10 cellular contexts compared by ENCODE assay signal in the genomic region with DNA sequence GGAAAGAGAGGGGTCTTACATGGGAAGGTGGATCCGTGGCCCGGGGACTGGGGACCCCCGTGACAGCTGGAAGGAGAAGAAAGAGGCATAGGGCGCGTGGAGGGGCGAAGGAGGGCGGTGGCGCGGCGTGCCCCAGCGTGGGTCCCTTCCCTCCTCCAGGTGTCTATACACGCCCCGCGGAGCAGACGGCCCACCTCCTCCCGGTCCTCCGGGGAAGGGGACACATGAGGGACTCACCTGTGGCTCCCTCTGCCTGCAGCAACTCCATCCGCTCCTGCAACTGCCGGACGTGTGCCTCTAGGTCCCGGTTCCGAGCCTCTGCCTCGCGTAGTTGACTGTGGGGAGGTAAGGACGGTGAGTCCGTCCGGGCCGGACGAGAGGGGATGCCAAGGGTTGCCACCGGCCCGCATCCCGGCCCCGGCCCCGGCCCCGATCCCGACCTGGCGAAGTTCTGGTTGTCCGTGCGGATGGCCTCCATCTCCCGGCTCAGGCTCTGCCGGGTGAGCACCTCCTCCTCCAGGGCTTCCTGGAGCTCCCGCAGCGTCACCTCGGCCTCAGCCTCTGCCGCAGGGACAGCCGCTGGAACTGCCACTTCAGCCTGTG. TPM values are rescaled to one million over a fixed set of nuclear protein-coding genes. Genes with fewer than 3 reads are reported as not detected.
A peak's percentile ranks its signal among the peaks of the same experiment; 100 is the strongest.
DNase-seq lines count a peak whose midpoint lies in the region; ATAC-seq, FAIRE-seq and TF ChIP-seq lines count a peak whose summit lies in the region.
"Had no signal": no experiment of that assay in that cellular context is flagged by ENCODE, and none has a peak within 500 bp of the region (broad histone marks: within the 10 kb centered on the region; RNA-seq: fewer than 3 reads in every experiment).

No MANE protein-coding gene starts in this region.

- no peaks in the 10 kb centered on the region; the same call in 1 of the 2 replicates for H3K79me2 ChIP-seq in GM12878 (ENCODE audit: control insufficient read depth, insufficient read depth, low read length)

- 96% methylated on average over 40 of the region's 46 CpGs for WGBS in GM12878 (ENCODE audit: insufficient coverage, insufficient replicate concordance, low lambda C conversion rate, missing lambda C conversion rate)
- WGBS in liver: 82% methylated on average over 46 of the region's 46 CpGs
- WGBS in suprapubic skin: 84% methylated on average over 32 of the region's 46 CpGs

- intact Hi-C loops in GM12878 (cut with micrococcal nuclease; ENCODE audit: unreplicated experiment): loop anchor here (2.0 kb wide), 1 partner anchor 27 kb away; no protein-coding TSS in a partner anchor

- H3K4me2 ChIP-seq in GM12878 (ENCODE audit: control insufficient read depth, insufficient read depth): no peak overlapping the region

- H3K4me3 ChIP-seq in GM12878 (no peak overlapping the region), liver (ENCODE audit: low read depth in 1 of 3, low read length in 3 of 3) (peak overlapping the region in 1 of 3 donors; percentile 48), suprapubic skin (no peak overlapping the region)

- H3K36me3 ChIP-seq in GM12878 (ENCODE audit: control insufficient read depth in 2 of 2, insufficient read depth in 2 of 2, low read length in 1 of 2) (no peaks in the 10 kb centered on the region), liver (ENCODE audit: control insufficient read depth in 4 of 4, insufficient read depth in 3 of 4, low read depth in 1 of 4, low read length in 3 of 4) (no peaks in the 10 kb centered on the region), suprapubic skin (peaks cover 4% of the 10 kb centered on the region)

- FAIRE-seq in GM12878 (lab: Jason Lieb, UNC): no peak

- CTCF ChIA-PET in GM12878 (lab: Yijun Ruan, JAX): interaction anchor here (0.6 to 4.5 kb wide), 6 partner anchors 8 to 93 kb away, joined by 5 to 110 read pairs (median 26); partner anchors contain the start of genes FOXA3, QPCTL and SNRPD2

- SMC1A ChIA-PET in GM12878 (lab: Charles Lee; ENCODE audit: uncharacterized antibody, unreplicated experiment): interaction anchor here (1.0 to 3.2 kb wide), 4 partner anchors 28 to 91 kb away, joined by 3 to 24 read pairs (median 10); partner anchors contain the start of gene SYMPK

- H3K27ac ChIP-seq in GM12878 (ENCODE audit: control insufficient read depth, insufficient read depth): no peak overlapping the region
- peak overlapping the region; percentile 86 to 92 for H3K27ac ChIP-seq in liver (ENCODE audit: low read depth in 1 of 2, low read length in 2 of 2)
- H3K27ac ChIP-seq in suprapubic skin: peak overlapping the region; percentile 89

- in situ Hi-C loops in GM12878 (cut with MboI): no loop called here

- ATAC-seq in GM12878 (no peak), HG03025 (IDR thresholded peaks at IDR 0.05; ENCODE audit: low FRiP score, unreplicated experiment) (no peak)

- peaks cover 4% of the 10 kb centered on the region for H3K4me1 ChIP-seq in GM12878 (ENCODE audit: control insufficient read depth, insufficient read depth, low read length)
- H3K4me1 ChIP-seq in liver (ENCODE audit: control insufficient read depth in 4 of 4, insufficient read depth in 4 of 4, low read length in 3 of 4): peaks cover 9 to 58% (median 29%) of the 10 kb centered on the region in 4 donors
- peaks cover 30% of the 10 kb centered on the region for H3K4me1 ChIP-seq in suprapubic skin

- RAD21 ChIA-PET in GM12878 (lab: Charles Lee; ENCODE audit: unreplicated experiment): interaction anchor here (1.4 to 3.6 kb wide), 8 partner anchors 8 to 111 kb away, joined by 3 to 63 read pairs (median 15); partner anchors contain the start of genes FBXO46, QPCTL and SNRPD2

- H3K9ac ChIP-seq in GM12878 (ENCODE audit: control insufficient read depth, insufficient read depth, low read length) (no peak overlapping the region), liver (ENCODE audit: low read depth in 1 of 2, low read length in 2 of 2) (peak overlapping the region in 1 of 2 donors; percentile 38)

- TF ChIP-seq POLR2A in GM12878 (IDR thresholded peaks at IDR 0.05; ENCODE audit: low read depth, low read length): no peak
- no peak for TF ChIP-seq POLR2A in suprapubic skin (IDR thresholded peaks at IDR 0.05)

- TF ChIP-seq EP300 in GM12878 (IDR thresholded peaks at IDR 0.05; ENCODE audit: borderline replicate concordance in 1 of 2, control insufficient read depth in 1 of 2, low read depth in 2 of 2, low read length in 2 of 2) (no peak), suprapubic skin (IDR thresholded peaks at IDR 0.05) (no peak)

- POLR2A ChIA-PET in GM12878 (lab: Charles Lee): interaction anchor here (1.7 to 3.2 kb wide), 2 partner anchors 21 to 115 kb away, joined by 10 to 20 read pairs; partner anchors contain the start of genes DMWD and IRF2BP1

- DNase-seq in NCI-H748 (lab: John Stamatoyannopoulos, UW; ENCODE audit: unreplicated experiment): peak; percentile 29
- DNase-seq in NCI-H748 treated with DMSO at 0.1 percent for 48 hours (lab: John Stamatoyannopoulos, UW): no peak
- DNase-seq in GM12878 (ENCODE audit: low read depth, low spot score): no peak
- DNase-seq in suprapubic skin (ENCODE audit: low spot score in 2 of 2): peak in 1 of 2 donors; percentile 77
- no peak for DNase-seq in DMS 273 (lab: John Stamatoyannopoulos, UW; ENCODE audit: unreplicated experiment)
- DNase-seq in AG20443 (ENCODE audit: low spot score): no peak
- DNase-seq: NK-92 treated with Interleukin-12 subunit alpha and Interleukin-12 subunit beta, amount 100 ng/mL, for 24 hours had no signal

- TF ChIP-seq RAD21 in GM12878 (IDR thresholded peaks at IDR 0.05; ENCODE audit: insufficient read depth, low read depth, low read length) (no peak), liver (IDR thresholded peaks at IDR 0.05) (no peak)

- no TSS peak for BruUV-seq in GM12878 (replicated peaks; lab: Mats Ljungman, UMichigan)

- no peaks in the 10 kb centered on the region for H3K27me3 ChIP-seq in GM12878 (replicated peaks in 1 of 2; ENCODE audit: control insufficient read depth in 2 of 2, insufficient read depth in 2 of 2, low read length in 1 of 2)
- no peaks in the 10 kb centered on the region for H3K27me3 ChIP-seq in liver (ENCODE audit: control insufficient read depth in 4 of 4, insufficient read depth in 4 of 4, low read length in 3 of 4)
- H3K27me3 ChIP-seq in suprapubic skin: no peaks in the 10 kb centered on the region

- H3K9me3 ChIP-seq in GM12878 (replicated peaks; ENCODE audit: control insufficient read depth, insufficient read depth, low read length) (no peaks in the 10 kb centered on the region), liver (ENCODE audit: control insufficient read depth in 4 of 4, low read length in 3 of 4) (no peaks in the 10 kb centered on the region), suprapubic skin (no peaks in the 10 kb centered on the region)

- TF ChIP-seq CTCF in GM12878 (IDR thresholded peaks at IDR 0.05 in 2 of 3, conservative IDR thresholded peaks at IDR 0.05 in 1 of 3; ENCODE audit: control insufficient read depth in 2 of 3, extremely low read depth in 1 of 3, insufficient read depth in 1 of 3, low read depth in 3 of 3, low read length in 3 of 3): no peak
- TF ChIP-seq CTCF in liver (IDR thresholded peaks at IDR 0.05; ENCODE audit: low read depth, low read length, missing input control): no peak
- no peak for TF ChIP-seq CTCF in suprapubic skin (IDR thresholded peaks at IDR 0.05)

- no peaks in the 10 kb centered on the region for H4K20me1 ChIP-seq in GM12878 (ENCODE audit: control insufficient read depth, insufficient read depth)

- H2AFZ ChIP-seq in GM12878 (ENCODE audit: control insufficient read depth, low read depth, low read length): no peak overlapping the region

RNA-seq across cellular contexts. Expression of gene SIX5, which starts 2.4 kb away (rescaled TPM):
- 5.6 and 6.7 TPM in 2 replicates for total RNA-seq in GM12878 (2013; cell fraction: nucleolus; rRNA removed)
- total RNA-seq in GM12878 (2014; rRNA removed) (3.9 and 5.8 TPM in 2 replicates), GM12878 (2014; rRNA removed; fragmentation: Illumina TruSeq; extraction: Trizol) (2.7 TPM in 2 replicates), GM12878 (2021) (10.1 and 10.5 TPM in 2 replicates), liver (1 to 10 TPM; 2.7 to 5.0 TPM), suprapubic skin (10 to 100 TPM; 10.5 to 14.7 (median 14.3) TPM)
- 0.39 TPM for polyA plus RNA-seq in GM12878 (2011; ENCODE audit: low read depth)
- polyA plus RNA-seq in GM12878 (2011; rRNA removed) (0.66 and 2.3 TPM in 2 replicates), GM12878 (2014; fragmentation: Illumina TruSeq; extraction: Trizol) (1.2 and 3.3 TPM in 2 replicates), GM12878 (2014; fragmentation: Nextera tagmentation; extraction: Ambion mirVana) (not detected), GM12878 (2014; rRNA removed) (8.1 and 9.8 TPM in 2 replicates), GM12878 (2016; fragmentation: Nextera tagmentation; extraction: Ambion mirVana) (1 to 10 TPM; 1.9 to 2.3 TPM), liver (1 to 10 TPM; 3.7 to 9.9 TPM)
- 3.5 and 5.5 TPM in 2 replicates for polyA plus RNA-seq in GM12878 (2011; cell fraction: cytosol; rRNA removed)
- polyA plus RNA-seq in GM12878 (2011; cell fraction: nucleus; rRNA removed): 25.1 and 25.5 TPM in 2 replicates
- 4.4 and 4.8 TPM in 2 replicates for polyA plus RNA-seq in GM12878 (2012)
- 1.0 and 2.6 TPM in 2 replicates for polyA minus RNA-seq in GM12878 (2011; rRNA and poly(A)+ RNA removed)
- 1.5 and 2.9 TPM in 2 replicates for polyA minus RNA-seq in GM12878 (2011; cell fraction: cytosol; rRNA and poly(A)+ RNA removed)
- 4.0 and 7.3 TPM in 2 replicates for polyA minus RNA-seq in GM12878 (2011; cell fraction: nucleus; rRNA and poly(A)+ RNA removed)

RNA-seq across cellular contexts. Expression of gene DMPK, which starts 10.9 kb away (rescaled TPM):
- total RNA-seq in GM12878 (2013; cell fraction: nucleolus; rRNA removed): 24.3 and 27.6 TPM in 2 replicates
- total RNA-seq in GM12878 (2014; rRNA removed) (5.7 and 6.6 TPM in 2 replicates), GM12878 (2014; rRNA removed; fragmentation: Illumina TruSeq; extraction: Trizol) (4.9 and 5.1 TPM in 2 replicates), GM12878 (2021) (26.7 and 33.6 TPM in 2 replicates), liver (10 to 100 TPM in 1 of 2 donors, 1 to 10 TPM in 1; 6.4 to 12.5 TPM), suprapubic skin (10 to 100 TPM; 15.0 to 27.3 (median 20.3) TPM)
- polyA plus RNA-seq in GM12878 (2011; ENCODE audit: low read depth): 18.1 TPM
- polyA plus RNA-seq in GM12878 (2011; rRNA removed) (3.9 and 5.4 TPM in 2 replicates), GM12878 (2014; fragmentation: Illumina TruSeq; extraction: Trizol) (4.0 and 7.6 TPM in 2 replicates), GM12878 (2014; fragmentation: Nextera tagmentation; extraction: Ambion mirVana) (under 1 TPM; 0.60 to 0.84 TPM), GM12878 (2014; rRNA removed) (27.8 and 35.4 TPM in 2 replicates), GM12878 (2016; fragmentation: Nextera tagmentation; extraction: Ambion mirVana) (1 to 10 TPM; 3.2 to 3.5 TPM), liver (1 to 10 TPM; 1.8 to 5.9 TPM)
- 5.1 and 8.4 TPM in 2 replicates for polyA plus RNA-seq in GM12878 (2011; cell fraction: cytosol; rRNA removed)
- 102 and 132 TPM in 2 replicates for polyA plus RNA-seq in GM12878 (2011; cell fraction: nucleus; rRNA removed)
- polyA plus RNA-seq in GM12878 (2012): 21.5 and 29.6 TPM in 2 replicates
- 4.6 and 15.0 TPM in 2 replicates for polyA minus RNA-seq in GM12878 (2011; rRNA and poly(A)+ RNA removed)
- polyA minus RNA-seq in GM12878 (2011; cell fraction: cytosol; rRNA and poly(A)+ RNA removed): 3.2 and 4.1 TPM in 2 replicates
- 8.1 and 21.7 TPM in 2 replicates for polyA minus RNA-seq in GM12878 (2011; cell fraction: nucleus; rRNA and poly(A)+ RNA removed)

RNA-seq across cellular contexts. Expression of gene DMWD, which starts 21.2 kb away (rescaled TPM):
- total RNA-seq in GM12878 (2013; cell fraction: nucleolus; rRNA removed): 87.3 and 99.9 TPM in 2 replicates
- total RNA-seq in GM12878 (2014; rRNA removed) (28.7 and 31.2 TPM in 2 replicates), GM12878 (2014; rRNA removed; fragmentation: Illumina TruSeq; extraction: Trizol) (15.7 and 17.8 TPM in 2 replicates), GM12878 (2021) (51.3 and 56.0 TPM in 2 replicates), liver (10 to 100 TPM; 11.3 to 14.6 TPM), suprapubic skin (10 to 100 TPM; 22.7 to 40.6 (median 32.0) TPM)
- 7.9 TPM for polyA plus RNA-seq in GM12878 (2011; ENCODE audit: low read depth)
- polyA plus RNA-seq in GM12878 (2011; rRNA removed) (8.2 and 13.2 TPM in 2 replicates), GM12878 (2014; fragmentation: Illumina TruSeq; extraction: Trizol) (5.3 and 10.1 TPM in 2 replicates), GM12878 (2014; fragmentation: Nextera tagmentation; extraction: Ambion mirVana) (1 to 10 TPM; 3.5 to 3.8 TPM), GM12878 (2014; rRNA removed) (31.7 and 38.9 TPM in 2 replicates), GM12878 (2016; fragmentation: Nextera tagmentation; extraction: Ambion mirVana) (1 to 10 TPM; 5.2 to 7.6 TPM), liver (1 to 10 TPM; 3.7 to 6.5 TPM)
- 16.4 and 22.2 TPM in 2 replicates for polyA plus RNA-seq in GM12878 (2011; cell fraction: cytosol; rRNA removed)
- 55.0 and 67.0 TPM in 2 replicates for polyA plus RNA-seq in GM12878 (2011; cell fraction: nucleus; rRNA removed)
- polyA plus RNA-seq in GM12878 (2012): 17.8 and 24.1 TPM in 2 replicates
- 21.9 and 39.8 TPM in 2 replicates for polyA minus RNA-seq in GM12878 (2011; rRNA and poly(A)+ RNA removed)
- 10.2 and 18.1 TPM in 2 replicates for polyA minus RNA-seq in GM12878 (2011; cell fraction: cytosol; rRNA and poly(A)+ RNA removed)
- polyA minus RNA-seq in GM12878 (2011; cell fraction: nucleus; rRNA and poly(A)+ RNA removed): 32.9 and 77.0 TPM in 2 replicates

RNA-seq across cellular contexts. Expression of gene MEIOSIN, which starts 38.2 kb away (rescaled TPM):
- not detected in 2 replicates for total RNA-seq in GM12878 (2013; cell fraction: nucleolus; rRNA removed)
- total RNA-seq in GM12878 (2014; rRNA removed): 0.11 and 0.17 TPM in 2 replicates
- total RNA-seq in GM12878 (2014; rRNA removed; fragmentation: Illumina TruSeq; extraction: Trizol): not detected in 2 replicates
- not detected in 2 replicates for total RNA-seq in GM12878 (2021)
- polyA plus RNA-seq in GM12878 (2011; ENCODE audit: low read depth): not detected
- polyA plus RNA-seq in GM12878 (2011; rRNA removed): 0.04 and 0.11 TPM in 2 replicates
- polyA plus RNA-seq in GM12878 (2011; cell fraction: cytosol; rRNA removed): 0.15 and 0.17 TPM in 2 replicates
- 0.15 and 0.16 TPM in 2 replicates for polyA plus RNA-seq in GM12878 (2011; cell fraction: nucleus; rRNA removed)
- polyA plus RNA-seq in GM12878 (2012): 0.07 and 0.08 TPM in 2 replicates
- 0.06 TPM in 1 of 2 replicates, not detected in the other for polyA plus RNA-seq in GM12878 (2014; fragmentation: Illumina TruSeq; extraction: Trizol)
- polyA plus RNA-seq in GM12878 (2014; fragmentation: Nextera tagmentation; extraction: Ambion mirVana): not detected
- polyA plus RNA-seq in GM12878 (2014; rRNA removed): 0.04 and 0.05 TPM in 2 replicates
- polyA plus RNA-seq in GM12878 (2016; fragmentation: Nextera tagmentation; extraction: Ambion mirVana): under 1 TPM; 0.19 to 0.66 TPM
- 0.10 and 0.15 TPM in 2 replicates for polyA minus RNA-seq in GM12878 (2011; rRNA and poly(A)+ RNA removed)
- polyA minus RNA-seq in GM12878 (2011; cell fraction: cytosol; rRNA and poly(A)+ RNA removed): not detected in 2 replicates
- polyA minus RNA-seq in GM12878 (2011; cell fraction: nucleus; rRNA and poly(A)+ RNA removed): not detected in 2 replicates
- not detected for total RNA-seq in liver
- polyA plus RNA-seq in liver: not detected
- total RNA-seq in suprapubic skin: not detected
- total RNA-seq: glomerular endothelial cell had no signal

RNA-seq across cellular contexts. Expression of gene FBXO46, which starts 40.7 kb away (rescaled TPM):
- total RNA-seq in GM12878 (2013; cell fraction: nucleolus; rRNA removed): 42.3 and 45.5 TPM in 2 replicates
- total RNA-seq in GM12878 (2014; rRNA removed): 23.6 and 26.4 TPM in 2 replicates
- total RNA-seq in GM12878 (2014; rRNA removed; fragmentation: Illumina TruSeq; extraction: Trizol): 8.3 and 11.0 TPM in 2 replicates
- 50.4 and 61.5 TPM in 2 replicates for total RNA-seq in GM12878 (2021)
- 8.0 TPM for polyA plus RNA-seq in GM12878 (2011; ENCODE audit: low read depth)
- 4.3 and 5.9 TPM in 2 replicates for polyA plus RNA-seq in GM12878 (2011; rRNA removed)
- polyA plus RNA-seq in GM12878 (2011; cell fraction: cytosol; rRNA removed): 10.1 and 12.8 TPM in 2 replicates
- polyA plus RNA-seq in GM12878 (2011; cell fraction: nucleus; rRNA removed): 23.3 and 70.0 TPM in 2 replicates
- polyA plus RNA-seq in GM12878 (2012): 20.2 and 20.5 TPM in 2 replicates
- polyA plus RNA-seq in GM12878 (2014; fragmentation: Illumina TruSeq; extraction: Trizol): 11.3 and 17.2 TPM in 2 replicates
- 1 to 10 TPM; 2.5 to 7.1 TPM for polyA plus RNA-seq in GM12878 (2014; fragmentation: Nextera tagmentation; extraction: Ambion mirVana)
- polyA plus RNA-seq in GM12878 (2014; rRNA removed): 25.3 and 31.3 TPM in 2 replicates
- 10 to 100 TPM; 16.1 to 28.8 TPM for polyA plus RNA-seq in GM12878 (2016; fragmentation: Nextera tagmentation; extraction: Ambion mirVana)
- 6.6 and 15.0 TPM in 2 replicates for polyA minus RNA-seq in GM12878 (2011; rRNA and poly(A)+ RNA removed)
- 9.8 and 11.3 TPM in 2 replicates for polyA minus RNA-seq in GM12878 (2011; cell fraction: cytosol; rRNA and poly(A)+ RNA removed)
- polyA minus RNA-seq in GM12878 (2011; cell fraction: nucleus; rRNA and poly(A)+ RNA removed): 5.2 and 19.3 TPM in 2 replicates
- total RNA-seq in liver: 1 to 10 TPM; 2.9 to 4.2 TPM
- polyA plus RNA-seq in liver: 1 to 10 TPM; 1.2 to 4.5 TPM
- 10 to 100 TPM; 13.5 to 24.1 (median 15.7) TPM for total RNA-seq in suprapubic skin
